ENCODE assay signal across 19 cellular contexts in the genomic region with DNA sequence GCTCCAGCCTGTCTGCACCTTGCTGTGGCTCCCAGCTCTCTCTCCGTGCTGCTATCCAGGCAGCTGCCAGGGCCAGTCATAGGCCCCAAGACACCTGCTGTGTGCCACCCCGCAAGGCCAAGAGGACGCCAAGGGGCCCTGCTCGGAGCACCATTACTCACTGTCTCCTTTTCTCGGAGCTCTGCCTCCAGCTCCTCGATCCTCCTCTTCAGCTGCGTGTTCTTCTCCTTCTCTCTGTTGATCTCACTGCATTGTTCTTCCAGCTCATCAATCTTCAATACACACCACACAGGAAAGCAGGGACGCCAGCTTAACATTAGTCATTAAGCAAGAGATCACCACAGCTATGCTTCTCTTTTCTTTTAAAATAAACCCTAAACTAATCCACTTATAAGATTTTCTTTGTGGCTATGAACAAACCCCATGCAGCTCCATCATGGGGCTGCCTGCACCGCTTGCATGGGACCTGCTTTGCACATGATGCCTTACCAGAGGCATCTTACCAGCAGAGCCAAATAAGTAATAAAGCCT. TPM values are rescaled to one million over a fixed set of nuclear protein-coding genes. Genes with fewer than 3 reads are reported as not detected.
A peak's percentile ranks its signal among the peaks of the same experiment; 100 is the strongest.
DNase-seq lines count a peak whose midpoint lies in the region; ATAC-seq and TF ChIP-seq lines count a peak whose summit lies in the region.
"Had no signal": no experiment of that assay in that cellular context is flagged by ENCODE, and none has a peak within 500 bp of the region (broad histone marks: within the 10 kb centered on the region; RNA-seq: fewer than 3 reads in every experiment).

No MANE protein-coding gene starts in this region.

- peaks cover 3% of the 10 kb centered on the region; the same call in 1 of the 2 replicates for H3K4me1 ChIP-seq in Caco-2

- no peaks in the 10 kb centered on the region for H3K27me3 ChIP-seq in MG63
- H3K27me3 ChIP-seq in Caco-2 (replicated peaks; ENCODE audit: control insufficient read depth, insufficient read depth, low read length), result no peaks in the 10 kb centered on the region

- no peaks in the 10 kb centered on the region for H3K27me3 Mint-ChIP-seq in osteocyte (ENCODE audit: unreplicated experiment)
- H3K27me3 Mint-ChIP-seq in Caco-2 (ENCODE audit: insufficient read depth, unreplicated experiment), result peaks cover 3% of the 10 kb centered on the region
- H3K27me3 Mint-ChIP-seq: activated naive CD8-positive, alpha-beta T cell treated with anti-CD3 and anti-CD28 coated beads, Interleukin-2, amount 10 ng/mL, durations not matched to agents 7 days and 5 days; naive thymus-derived CD4-positive, alpha-beta T cell; T-helper 17 cell had no signal

- BruUV-seq in Caco-2 (replicated peaks; lab: Mats Ljungman, UMichigan), result no TSS peak

- intact Hi-C loops in Caco-2 (cut with micrococcal nuclease; ENCODE audit: unreplicated experiment), result no loop called here

- H3K36me3 Mint-ChIP-seq in osteocyte (ENCODE audit: unreplicated experiment) (no peaks in the 10 kb centered on the region), Caco-2 (ENCODE audit: insufficient read depth, unreplicated experiment) (peaks cover 5% of the 10 kb centered on the region)
- H3K36me3 Mint-ChIP-seq: CD14-positive monocyte had no signal

- H3K9me3 Mint-ChIP-seq in osteocyte (ENCODE audit: unreplicated experiment) (no peaks in the 10 kb centered on the region), Caco-2 (ENCODE audit: unreplicated experiment) (no peaks in the 10 kb centered on the region)
- H3K9me3 Mint-ChIP-seq: activated naive CD8-positive, alpha-beta T cell treated with anti-CD3 and anti-CD28 coated beads, Interleukin-2, amount 10 ng/mL, durations not matched to agents 7 days and 5 days; CD14-positive monocyte; endodermal cell; naive thymus-derived CD4-positive, alpha-beta T cell had no signal

- H3K4me3 Mint-ChIP-seq in osteocyte (ENCODE audit: unreplicated experiment) (no peak overlapping the region), Caco-2 (ENCODE audit: unreplicated experiment) (no peak overlapping the region)
- H3K4me3 Mint-ChIP-seq: activated naive CD8-positive, alpha-beta T cell treated with anti-CD3 and anti-CD28 coated beads, Interleukin-2, amount 10 ng/mL, durations not matched to agents 7 days and 5 days; CD14-positive monocyte; endodermal cell; naive thymus-derived CD4-positive, alpha-beta T cell; T-helper 17 cell had no signal

- H3K4me1 Mint-ChIP-seq in osteocyte (ENCODE audit: unreplicated experiment) (peaks cover 8% of the 10 kb centered on the region), Caco-2 (ENCODE audit: low read depth, unreplicated experiment) (no peaks in the 10 kb centered on the region)

- in situ Hi-C loops in astrocyte of the spinal cord (cut with HindIII; ENCODE audit: low sequenced_read_pairs), result no loop called here

- H3K4me3 ChIP-seq in MG63 (no peak overlapping the region), astrocyte of the spinal cord (ENCODE audit: low read depth, low read length) (no peak overlapping the region), Caco-2 (ENCODE audit: low read depth, low read length) (no peak overlapping the region)

- no peaks in the 10 kb centered on the region for H3K36me3 ChIP-seq in MG63
- H3K36me3 ChIP-seq in Caco-2 (ENCODE audit: control insufficient read depth, insufficient read depth, low read length), result no peaks in the 10 kb centered on the region

- no peak for ATAC-seq in HG02763 (IDR thresholded peaks at IDR 0.05; ENCODE audit: unreplicated experiment)
- ATAC-seq: naive thymus-derived CD4-positive, alpha-beta T cell; T-helper 17 cell had no signal

- CTCF ChIA-PET in Caco-2 (lab: Charles Lee), result no interaction called here

- TF ChIP-seq CTCF in astrocyte of the spinal cord (IDR thresholded peaks at IDR 0.05; ENCODE audit: low read depth, low read length) (no peak), osteocyte (IDR thresholded peaks at IDR 0.05) (no peak), Caco-2 (IDR thresholded peaks at IDR 0.05; ENCODE audit: insufficient read depth in 1 of 2, low read depth in 1 of 2, low read length in 1 of 2, severe bottlenecking in 1 of 2, unreplicated experiment in 1 of 2) (no peak)

- DNase-seq in Daoy (ENCODE audit: low read depth), result peak; percentile 41
- DNase-seq in MG63, result peak; percentile 87
- peak; percentile 81 for DNase-seq in astrocyte of the spinal cord (ENCODE audit: low read depth, low spot score)
- DNase-seq in osteocyte (ENCODE audit: extremely low spot score, unreplicated experiment), result peak; percentile 70
- DNase-seq in Caco-2, result no peak
- DNase-seq in NCI-H2196 treated with DMSO at 0.1 percent for 48 hours (lab: John Stamatoyannopoulos, UW; ENCODE audit: unreplicated experiment), result no peak
- DNase-seq: activated CD4-positive, CD25-positive, alpha-beta regulatory T cell treated with anti-CD3 and anti-CD28 coated beads, Interleukin-2, amount 50 U/mL, for 72 hours; activated naive CD8-positive, alpha-beta T cell treated with anti-CD3 and anti-CD28 coated beads, Interleukin-2, amount 10 ng/mL, durations not matched to agents 7 days and 5 days; cerebellar nuclear complex; endodermal cell; mammary epithelial cell; naive thymus-derived CD4-positive, alpha-beta T cell; NCI-H2107; NCI-H748 treated with DMSO at 0.1 percent for 48 hours; T-helper 17 cell had no signal

- H3K9me3 ChIP-seq in MG63, result no peaks in the 10 kb centered on the region
- H3K9me3 ChIP-seq in Caco-2, result no peaks in the 10 kb centered on the region

- H3K27ac Mint-ChIP-seq in osteocyte (ENCODE audit: unreplicated experiment) (no peak overlapping the region), Caco-2 (ENCODE audit: unreplicated experiment) (no peak overlapping the region)
- H3K27ac Mint-ChIP-seq: activated naive CD8-positive, alpha-beta T cell treated with anti-CD3 and anti-CD28 coated beads, Interleukin-2, amount 10 ng/mL, durations not matched to agents 7 days and 5 days; endodermal cell; T-helper 17 cell had no signal

- POLR2A ChIA-PET in Caco-2 (lab: Charles Lee), result no interaction called here

RNA-seq across cellular contexts. Expression of a gene that starts 42.6 kb away (rescaled TPM):
- 2.5 and 3.2 TPM in 2 replicates for total RNA-seq in Daoy (2014; rRNA removed; shearing (Covaris generic))
- total RNA-seq in MG63 (2014; rRNA removed; shearing (Covaris generic); ENCODE audit: low replicate concordance), result 3.6 and 6.2 TPM in 2 replicates
- total RNA-seq in osteocyte (8.9 and 9.6 TPM in 2 replicates), Caco-2 (2022) (7.4 and 7.8 TPM in 2 replicates)

RNA-seq across cellular contexts. Expression of a gene that starts 46.2 kb away (rescaled TPM):
- total RNA-seq in Daoy (2014; rRNA removed; shearing (Covaris generic)), result not detected in 2 replicates
- not detected in 2 replicates for total RNA-seq in MG63 (2014; rRNA removed; shearing (Covaris generic); ENCODE audit: low replicate concordance)
- total RNA-seq in osteocyte (not detected in 2 replicates), Caco-2 (2022) (not detected in 2 replicates)
- total RNA-seq: activated naive CD8-positive, alpha-beta T cell treated with anti-CD3 and anti-CD28 coated beads, Interleukin-2, amount 10 ng/mL, durations not matched to agents 7 days and 5 days; endodermal cell; frontal cortex; naive thymus-derived CD4-positive, alpha-beta T cell; subcutaneous adipose tissue; T-helper 17 cell had no signal

Comparison
In these comparisons a context has a peak if more than half of its experiments do, and no peak if none do; other contexts are left out.
1. DNase-seq: peak in Daoy (single experiment), MG63 (single experiment), astrocyte of the spinal cord (single experiment) and osteocyte (single experiment); none in Caco-2 (0 of 2) and NCI-H2196 treated with DMSO at 0.1 percent for 48 hours (single experiment).